8 cellular contexts compared by ENCODE assay signal in the genomic region with DNA sequence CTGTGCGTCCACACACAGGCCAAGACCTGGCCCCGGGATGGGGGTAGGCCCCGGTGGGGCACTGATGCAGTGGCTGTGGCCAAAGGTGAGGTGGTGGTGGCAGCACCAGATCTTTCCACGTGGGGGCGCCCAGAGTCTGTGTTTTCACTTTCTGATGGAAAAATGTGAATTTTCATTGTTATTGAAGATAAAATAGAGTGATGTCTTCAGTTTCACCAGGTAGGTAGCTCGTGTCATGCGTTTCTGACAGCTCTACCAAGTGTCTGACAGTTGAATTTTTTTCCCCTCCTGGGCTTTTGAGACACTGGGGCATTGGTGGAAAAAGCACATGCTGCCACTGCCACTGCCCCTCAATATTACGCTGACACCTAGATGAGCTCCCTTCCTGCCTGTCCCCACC. TPM values are rescaled to one million over a fixed set of nuclear protein-coding genes. Genes with fewer than 3 reads are reported as not detected.
DNase-seq lines count a peak whose midpoint lies in the region; ATAC-seq, FAIRE-seq and TF ChIP-seq lines count a peak whose summit lies in the region.

No MANE protein-coding gene starts in this region.

- no peaks in the 10 kb centered on the region for H3K9me3 ChIP-seq in psoas muscle

- no peaks in the 10 kb centered on the region for H3K27me3 Mint-ChIP-seq in activated T-helper 2 cell treated with anti-CD3 and anti-CD28 coated beads, Interferon-gamma antibody, Interleukin-2, Interleukin-4, amounts not matched to agents 10 μg/mL and 5 μg/mL and 100 μg/mL, durations not matched to agents 14 hours and 24 hours and 36 hours (ENCODE audit: low read depth)

- 15 to 17% (median 16%) methylated on average over 8 of the region's 8 CpGs for WGBS in psoas muscle, 3 donors

- H3K4me3 Mint-ChIP-seq in activated T-helper 2 cell treated with anti-CD3 and anti-CD28 coated beads, Interferon-gamma antibody, Interleukin-2, Interleukin-4, amounts not matched to agents 10 μg/mL and 5 μg/mL and 100 μg/mL, durations not matched to agents 14 hours and 24 hours and 36 hours (ENCODE audit: low read depth): no peak overlapping the region

- no peaks in the 10 kb centered on the region for H3K4me1 ChIP-seq in psoas muscle

- peak; percentile 85 for DNase-seq in AG08396 (ENCODE audit: low spot score)
- peak; percentile 64 for DNase-seq in GM18507 (ENCODE audit: extremely low spot score, insufficient read length, low read depth)
- DNase-seq in RPMI8226: peak; percentile 69
- DNase-seq in activated T-helper 2 cell treated with anti-CD3 and anti-CD28 coated beads, Interferon-gamma antibody, Interleukin-2, Interleukin-4, amounts not matched to agents 10 μg/mL and 5 μg/mL and 100 μg/mL, durations not matched to agents 14 hours and 24 hours and 36 hours (ENCODE audit: low spot score): peak; percentile 62
- DNase-seq in frontal cortex (ENCODE audit: low spot score in 2 of 2): peak; percentile 71 to 82
- DNase-seq in psoas muscle: peak; percentile 42 to 72
- no peak for DNase-seq in H4 (ENCODE audit: low spot score)

- no peak overlapping the region for H3K27ac ChIP-seq in psoas muscle

- no peaks in the 10 kb centered on the region for H3K9me3 Mint-ChIP-seq in activated T-helper 2 cell treated with anti-CD3 and anti-CD28 coated beads, Interferon-gamma antibody, Interleukin-2, Interleukin-4, amounts not matched to agents 10 μg/mL and 5 μg/mL and 100 μg/mL, durations not matched to agents 14 hours and 24 hours and 36 hours

- ATAC-seq in psoas muscle: peak; percentile 55 to 75 (median 66)
- ATAC-seq in HG03457 (IDR thresholded peaks at IDR 0.05; ENCODE audit: unreplicated experiment): no peak

- H3K27me3 ChIP-seq in psoas muscle (ENCODE audit: insufficient read depth in 3 of 3, low read length in 2 of 3): no peaks in the 10 kb centered on the region

- intact Hi-C loops in activated T-helper 2 cell treated with anti-CD3 and anti-CD28 coated beads, Interferon-gamma antibody, Interleukin-2, Interleukin-4, amounts not matched to agents 10 μg/mL and 5 μg/mL and 100 μg/mL, durations not matched to agents 14 hours and 24 hours and 36 hours (cut with micrococcal nuclease): loop anchor here (1.0 to 10.0 kb wide), 2 partner anchors 47 to 115 kb away; partner anchors contain the start of gene LRP8
- intact Hi-C loops in psoas muscle (cut with DNase I): loop anchor here (1.0 kb wide), 2 partner anchors 115 to 117 kb away; no protein-coding TSS in a partner anchor

- H3K4me1 Mint-ChIP-seq in activated T-helper 2 cell treated with anti-CD3 and anti-CD28 coated beads, Interferon-gamma antibody, Interleukin-2, Interleukin-4, amounts not matched to agents 10 μg/mL and 5 μg/mL and 100 μg/mL, durations not matched to agents 14 hours and 24 hours and 36 hours (ENCODE audit: low read depth): no peaks in the 10 kb centered on the region

- peaks cover 57% of the 10 kb centered on the region for H3K36me3 Mint-ChIP-seq in activated T-helper 2 cell treated with anti-CD3 and anti-CD28 coated beads, Interferon-gamma antibody, Interleukin-2, Interleukin-4, amounts not matched to agents 10 μg/mL and 5 μg/mL and 100 μg/mL, durations not matched to agents 14 hours and 24 hours and 36 hours (ENCODE audit: low read depth)

- no peaks in the 10 kb centered on the region for H3K36me3 ChIP-seq in psoas muscle (ENCODE audit: insufficient read depth in 1 of 2, low read depth in 1 of 2)

- H3K4me3 ChIP-seq in psoas muscle: no peak overlapping the region

- H3K27ac Mint-ChIP-seq in activated T-helper 2 cell treated with anti-CD3 and anti-CD28 coated beads, Interferon-gamma antibody, Interleukin-2, Interleukin-4, amounts not matched to agents 10 μg/mL and 5 μg/mL and 100 μg/mL, durations not matched to agents 14 hours and 24 hours and 36 hours: peak overlapping the region; percentile 58

- peak; percentile 94 for TF ChIP-seq CTCF in psoas muscle (IDR thresholded peaks at IDR 0.05)

- FAIRE-seq in GM18507 (lab: Jason Lieb, UNC) (peak; percentile 80), frontal cortex (lab: Jason Lieb, UNC) (no peak)

RNA-seq across cellular contexts. Expression of gene MAGOH, which starts 40.0 kb away (rescaled TPM):
- total RNA-seq in activated T-helper 2 cell treated with anti-CD3 and anti-CD28 coated beads, Interferon-gamma antibody, Interleukin-2, Interleukin-4, amounts not matched to agents 10 μg/mL and 5 μg/mL and 100 μg/mL, durations not matched to agents 14 hours and 24 hours and 36 hours: 89.0 and 90.2 TPM in 2 replicates
- 15.9 TPM for total RNA-seq in frontal cortex
- total RNA-seq in psoas muscle: 10 to 100 TPM; 15.9 to 33.6 (median 26.4) TPM
- polyA plus RNA-seq in psoas muscle: 100 to 1,000 TPM in 1 of 3 donors, 10 to 100 TPM in 2; 47.2 to 103 (median 59.2) TPM
- 51.0 and 80.6 TPM in 2 replicates for total RNA-seq in H4 (2014; rRNA removed; shearing (Covaris generic))

RNA-seq across cellular contexts. Expression of gene LRP8, which starts 49.6 kb away (rescaled TPM):
- total RNA-seq in activated T-helper 2 cell treated with anti-CD3 and anti-CD28 coated beads, Interferon-gamma antibody, Interleukin-2, Interleukin-4, amounts not matched to agents 10 μg/mL and 5 μg/mL and 100 μg/mL, durations not matched to agents 14 hours and 24 hours and 36 hours: 78.0 and 82.1 TPM in 2 replicates
- total RNA-seq in frontal cortex: 83.6 TPM
- 1 to 10 TPM in 2 of 4 donors, under 1 TPM in 2; 0.79 to 2.4 (median 1.1) TPM for total RNA-seq in psoas muscle
- polyA plus RNA-seq in psoas muscle: 1 to 10 TPM in 1 of 3 donors, under 1 TPM in 2; 0.17 to 1.2 (median 0.94) TPM
- total RNA-seq in H4 (2014; rRNA removed; shearing (Covaris generic)): 53.0 and 61.1 TPM in 2 replicates

RNA-seq across cellular contexts. Expression of gene CZIB, which starts 57.9 kb away (rescaled TPM):
- 46.7 and 47.4 TPM in 2 replicates for total RNA-seq in activated T-helper 2 cell treated with anti-CD3 and anti-CD28 coated beads, Interferon-gamma antibody, Interleukin-2, Interleukin-4, amounts not matched to agents 10 μg/mL and 5 μg/mL and 100 μg/mL, durations not matched to agents 14 hours and 24 hours and 36 hours
- total RNA-seq in frontal cortex (42.4 TPM), psoas muscle (10 to 100 TPM; 50.0 to 57.3 (median 54.2) TPM)
- 10 to 100 TPM; 47.8 to 70.9 (median 49.3) TPM for polyA plus RNA-seq in psoas muscle
- 86.8 and 87.1 TPM in 2 replicates for total RNA-seq in H4 (2014; rRNA removed; shearing (Covaris generic))

Comparison
In these comparisons a context has a peak if more than half of its experiments do, and no peak if none do; other contexts are left out.
1. RNA of gene LRP8, which starts 49.6 kb away (total RNA-seq): 83.6 TPM in frontal cortex (single experiment), 78.0 to 82.1 TPM in activated T-helper 2 cell treated with anti-CD3 and anti-CD28 coated beads, Interferon-gamma antibody, Interleukin-2, Interleukin-4, amounts not matched to agents 10 μg/mL and 5 μg/mL and 100 μg/mL, durations not matched to agents 14 hours and 24 hours and 36 hours and 53.0 to 61.1 TPM in H4; 0.79 to 2.4 TPM in psoas muscle; every median in the first group is over 10 times any median in the second.